Comparison of ENCODE assay signal across 1 cellular context in genomic region chr5:73495772-73496346, GRCh38.
TF ChIP-seq lines count a peak whose summit lies in the region.

No MANE protein-coding gene starts in this region.

TF ChIP-seq in IMR-90, 13 proteins besides CTCF, POLR2A, EP300 and RAD21 (continued from another document):
- TF ChIP-seq RCOR1 (IDR thresholded peaks at IDR 0.05; ENCODE audit: insufficient replicate concordance, low read length) (no peak), MXI1 (IDR thresholded peaks at IDR 0.05; ENCODE audit: borderline replicate concordance, low read depth, low read length) (no peak)
